ENCODE assay signal across 9 cellular contexts in the genomic region with DNA sequence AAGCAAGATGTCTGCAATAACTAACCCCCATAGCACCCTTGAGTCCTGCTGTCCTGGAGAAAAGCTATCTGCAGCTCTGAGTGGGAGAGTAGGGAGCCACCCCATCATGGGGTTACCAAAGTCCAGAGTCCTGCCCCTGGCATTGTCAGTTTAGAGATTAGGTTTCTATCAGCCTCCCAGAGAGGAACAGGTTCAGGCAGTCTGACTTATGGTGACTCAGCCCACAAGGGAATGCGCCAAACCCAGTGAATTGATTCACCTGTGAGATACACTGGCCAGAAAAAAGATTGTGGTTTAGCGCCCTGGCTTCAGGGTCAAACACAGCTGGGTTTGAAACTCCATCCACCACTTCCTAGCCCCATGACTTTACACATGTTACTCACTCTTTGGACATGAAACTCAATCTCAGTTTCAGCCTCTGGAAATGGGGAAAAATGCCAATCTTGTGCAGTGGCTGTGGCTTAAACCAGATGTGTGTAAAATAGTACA.
A peak's percentile ranks its signal among the peaks of the same experiment; 100 is the strongest.
DNase-seq lines count a peak whose midpoint lies in the region; ATAC-seq and TF ChIP-seq lines count a peak whose summit lies in the region.
"Had no signal": no experiment of that assay in that cellular context is flagged by ENCODE, and none has a peak within 500 bp of the region (broad histone marks: within the 10 kb centered on the region; RNA-seq: fewer than 3 reads in every experiment).

No MANE protein-coding gene starts in this region.

- H3K9me3 ChIP-seq in SK-N-SH, result no peaks in the 10 kb centered on the region
- H3K9me3 ChIP-seq: thoracic aorta had no signal

- H3K9me2 ChIP-seq in SK-N-SH, result no peaks in the 10 kb centered on the region

- H2AFZ ChIP-seq in SK-N-SH (ENCODE audit: low read depth), result no peak overlapping the region

- peaks cover 53% of the 10 kb centered on the region for H3K27me3 Mint-ChIP-seq in activated CD8-positive, alpha-beta memory T cell treated with anti-CD3 and anti-CD28 coated beads, Interleukin-2, amount 10 ng/mL, durations not matched to agents 7 days and 5 days

- no peak overlapping the region for H3K27ac Mint-ChIP-seq in activated CD8-positive, alpha-beta memory T cell treated with anti-CD3 and anti-CD28 coated beads, Interleukin-2, amount 10 ng/mL, durations not matched to agents 7 days and 5 days

- POLR2A ChIA-PET in SK-N-SH (lab: Yijun Ruan, JAX), result no interaction called here

- H3K9me3 Mint-ChIP-seq in activated CD8-positive, alpha-beta memory T cell treated with anti-CD3 and anti-CD28 coated beads, Interleukin-2, amount 10 ng/mL, durations not matched to agents 7 days and 5 days (ENCODE audit: low read depth), result no peaks in the 10 kb centered on the region

- no peak for DNase-seq in activated CD8-positive, alpha-beta memory T cell treated with anti-CD3 and anti-CD28 coated beads, Interleukin-2, amount 10 ng/mL, durations not matched to agents 7 days and 5 days
- DNase-seq in activated CD8-positive, alpha-beta memory T cell treated with anti-CD3 and anti-CD28 coated beads, Interleukin-2, amount 50 U/mL, for 48 hours, result no peak
- DNase-seq in SK-N-SH (peak; percentile 30), iris pigment epithelial cell (ENCODE audit: low read depth) (peak; percentile 95), cerebellar cortex (ENCODE audit: low spot score) (no peak), medulla oblongata (ENCODE audit: extremely low spot score) (no peak)

- WGBS in SK-N-SH (ENCODE audit: low lambda C conversion rate), result 21% methylated on average over 2 of the region's 2 CpGs

- no peaks in the 10 kb centered on the region for H3K36me3 ChIP-seq in SK-N-SH (replicated peaks in 1 of 2; ENCODE audit: control insufficient read depth in 1 of 2, insufficient read depth in 2 of 2, low read length in 1 of 2)
- H3K36me3 ChIP-seq: thoracic aorta had no signal

- peaks cover 9% of the 10 kb centered on the region for H3K4me1 Mint-ChIP-seq in activated CD8-positive, alpha-beta memory T cell treated with anti-CD3 and anti-CD28 coated beads, Interleukin-2, amount 10 ng/mL, durations not matched to agents 7 days and 5 days

- no peak for TF ChIP-seq RAD21 in SK-N-SH (IDR thresholded peaks at IDR 0.05; ENCODE audit: low read length)

- H3K4me2 ChIP-seq in SK-N-SH, result no peak overlapping the region

- H3K27ac ChIP-seq in SK-N-SH (ENCODE audit: low read depth in 2 of 2, low read length in 1 of 2), result no peak overlapping the region
- H3K27ac ChIP-seq: thoracic aorta had no signal

- H3K4me3 Mint-ChIP-seq in activated CD8-positive, alpha-beta memory T cell treated with anti-CD3 and anti-CD28 coated beads, Interleukin-2, amount 10 ng/mL, durations not matched to agents 7 days and 5 days, result no peak overlapping the region

- no peaks in the 10 kb centered on the region for H3F3A ChIP-seq in SK-N-SH (replicated peaks; ENCODE audit: insufficient read depth)

- peak; percentile 20 for ATAC-seq in activated CD8-positive, alpha-beta memory T cell treated with anti-CD3 and anti-CD28 coated beads, Interleukin-2, amount 10 ng/mL, durations not matched to agents 7 days and 5 days
- ATAC-seq in HG03039 (IDR thresholded peaks at IDR 0.05; ENCODE audit: unreplicated experiment) (peak; percentile 40), HG03045 (IDR thresholded peaks at IDR 0.05; ENCODE audit: unreplicated experiment) (no peak)

- no peak overlapping the region for H3K4me3 ChIP-seq in SK-N-SH (ENCODE audit: low read depth in 2 of 2, low read length in 1 of 2)
- H3K4me3 ChIP-seq: thoracic aorta had no signal

- no peaks in the 10 kb centered on the region for H4K20me1 ChIP-seq in SK-N-SH (ENCODE audit: insufficient read depth)

- no peaks in the 10 kb centered on the region for H3K79me2 ChIP-seq in SK-N-SH (ENCODE audit: insufficient read depth)

- TF ChIP-seq EP300 in SK-N-SH (IDR thresholded peaks at IDR 0.05; ENCODE audit: borderline replicate concordance in 1 of 2, low read depth in 1 of 2, low read length in 1 of 2), result peak in 1 of 2 experiments; percentile 50; a peak in 1 of 4 replicates

- no peak for TF ChIP-seq CTCF in SK-N-SH (IDR thresholded peaks at IDR 0.05)

- H3K36me3 Mint-ChIP-seq in activated CD8-positive, alpha-beta memory T cell treated with anti-CD3 and anti-CD28 coated beads, Interleukin-2, amount 10 ng/mL, durations not matched to agents 7 days and 5 days, result no peaks in the 10 kb centered on the region

- H3K27me3 ChIP-seq in SK-N-SH (ENCODE audit: insufficient read depth), result no peaks in the 10 kb centered on the region; the same call in 1 of the 2 replicates

- peaks cover 0 to 10% of the 10 kb centered on the region in 2 experiments; a peak in 1 of 4 replicates for H3K4me1 ChIP-seq in SK-N-SH (ENCODE audit: control insufficient read depth in 1 of 2, insufficient read depth in 2 of 2, low read depth in 1 of 2, low read length in 1 of 2)

- CTCF ChIA-PET in activated CD8-positive, alpha-beta memory T cell treated with anti-CD3 and anti-CD28 coated beads, Interleukin-2, amount 10 ng/mL, durations not matched to agents 7 days and 5 days (lab: Charles Lee), result interaction anchor here (1.1 to 1.5 kb wide), 2 partner anchors 10 to 443 kb away, joined by 3 read pairs; no protein-coding TSS in a partner anchor
- CTCF ChIA-PET in SK-N-SH (lab: Yijun Ruan, JAX), result interaction anchor here (1.1 kb wide), 1 partner anchor 39 kb away, joined by 3 read pairs; no protein-coding TSS in a partner anchor

- H3K9ac ChIP-seq in SK-N-SH, result no peak overlapping the region

TF ChIP-seq in SK-N-SH, 30 proteins besides CTCF, POLR2A, EP300 and RAD21 (continues in another document):
- TF ChIP-seq SMC3 (IDR thresholded peaks at IDR 0.05; ENCODE audit: low read depth, low read length) (no peak), SIN3A (IDR thresholded peaks at IDR 0.05; ENCODE audit: borderline replicate concordance, low read depth, low read length) (no peak), FOSL2 (IDR thresholded peaks at IDR 0.05; ENCODE audit: borderline replicate concordance, low read depth) (peak; percentile 53; the same call in 1 of the 2 replicates), MXI1 (IDR thresholded peaks at IDR 0.05; ENCODE audit: low read depth, low read length) (no peak), TCF12 (IDR thresholded peaks at IDR 0.05) (peak; percentile 94), RXRA (IDR thresholded peaks at IDR 0.05; ENCODE audit: borderline replicate concordance, low read depth) (peak; percentile 82; the same call in 1 of the 2 replicates), MEF2A (IDR thresholded peaks at IDR 0.05; ENCODE audit: borderline replicate concordance, low read depth) (peak; percentile 28; the same call in 1 of the 2 replicates), POLR2AphosphoS5 (IDR thresholded peaks at IDR 0.05; ENCODE audit: low read depth, low read length) (peak; percentile 58; the same call in 1 of the 2 replicates), ELF1 (IDR thresholded peaks at IDR 0.05) (no peak), RFX5 (IDR thresholded peaks at IDR 0.05; ENCODE audit: low read length) (no peak), GABPA (IDR thresholded peaks at IDR 0.05; ENCODE audit: low read depth) (no peak), GATA2 (CRISPR knock-in tag; IDR thresholded peaks at IDR 0.05) (no peak), JUND (IDR thresholded peaks at IDR 0.05) (peak; percentile 56), EZH2phosphoT487 (IDR thresholded peaks at IDR 0.05; ENCODE audit: borderline replicate concordance, low read depth) (no peak), NFIC (IDR thresholded peaks at IDR 0.05; ENCODE audit: borderline replicate concordance) (peak; percentile 80)
- TF ChIP-seq, protein P1, sequence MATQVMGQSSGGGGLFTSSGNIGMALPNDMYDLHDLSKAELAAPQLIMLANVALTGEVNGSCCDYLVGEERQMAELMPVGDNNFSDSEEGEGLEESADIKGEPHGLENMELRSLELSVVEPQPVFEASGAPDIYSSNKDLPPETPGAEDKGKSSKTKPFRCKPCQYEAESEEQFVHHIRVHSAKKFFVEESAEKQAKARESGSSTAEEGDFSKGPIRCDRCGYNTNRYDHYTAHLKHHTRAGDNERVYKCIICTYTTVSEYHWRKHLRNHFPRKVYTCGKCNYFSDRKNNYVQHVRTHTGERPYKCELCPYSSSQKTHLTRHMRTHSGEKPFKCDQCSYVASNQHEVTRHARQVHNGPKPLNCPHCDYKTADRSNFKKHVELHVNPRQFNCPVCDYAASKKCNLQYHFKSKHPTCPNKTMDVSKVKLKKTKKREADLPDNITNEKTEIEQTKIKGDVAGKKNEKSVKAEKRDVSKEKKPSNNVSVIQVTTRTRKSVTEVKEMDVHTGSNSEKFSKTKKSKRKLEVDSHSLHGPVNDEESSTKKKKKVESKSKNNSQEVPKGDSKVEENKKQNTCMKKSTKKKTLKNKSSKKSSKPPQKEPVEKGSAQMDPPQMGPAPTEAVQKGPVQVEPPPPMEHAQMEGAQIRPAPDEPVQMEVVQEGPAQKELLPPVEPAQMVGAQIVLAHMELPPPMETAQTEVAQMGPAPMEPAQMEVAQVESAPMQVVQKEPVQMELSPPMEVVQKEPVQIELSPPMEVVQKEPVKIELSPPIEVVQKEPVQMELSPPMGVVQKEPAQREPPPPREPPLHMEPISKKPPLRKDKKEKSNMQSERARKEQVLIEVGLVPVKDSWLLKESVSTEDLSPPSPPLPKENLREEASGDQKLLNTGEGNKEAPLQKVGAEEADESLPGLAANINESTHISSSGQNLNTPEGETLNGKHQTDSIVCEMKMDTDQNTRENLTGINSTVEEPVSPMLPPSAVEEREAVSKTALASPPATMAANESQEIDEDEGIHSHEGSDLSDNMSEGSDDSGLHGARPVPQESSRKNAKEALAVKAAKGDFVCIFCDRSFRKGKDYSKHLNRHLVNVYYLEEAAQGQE (IDR thresholded peaks at IDR 0.05; ENCODE audit: low read depth, low read length), result no peak
- TF ChIP-seq, protein P2, sequence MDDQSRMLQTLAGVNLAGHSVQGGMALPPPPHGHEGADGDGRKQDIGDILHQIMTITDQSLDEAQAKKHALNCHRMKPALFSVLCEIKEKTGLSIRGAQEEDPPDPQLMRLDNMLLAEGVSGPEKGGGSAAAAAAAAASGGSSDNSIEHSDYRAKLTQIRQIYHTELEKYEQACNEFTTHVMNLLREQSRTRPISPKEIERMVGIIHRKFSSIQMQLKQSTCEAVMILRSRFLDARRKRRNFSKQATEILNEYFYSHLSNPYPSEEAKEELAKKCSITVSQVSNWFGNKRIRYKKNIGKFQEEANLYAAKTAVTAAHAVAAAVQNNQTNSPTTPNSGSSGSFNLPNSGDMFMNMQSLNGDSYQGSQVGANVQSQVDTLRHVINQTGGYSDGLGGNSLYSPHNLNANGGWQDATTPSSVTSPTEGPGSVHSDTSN (IDR thresholded peaks at IDR 0.05), result peak; percentile 25; the same call in 1 of the 2 replicates
- TF ChIP-seq, protein P3, sequence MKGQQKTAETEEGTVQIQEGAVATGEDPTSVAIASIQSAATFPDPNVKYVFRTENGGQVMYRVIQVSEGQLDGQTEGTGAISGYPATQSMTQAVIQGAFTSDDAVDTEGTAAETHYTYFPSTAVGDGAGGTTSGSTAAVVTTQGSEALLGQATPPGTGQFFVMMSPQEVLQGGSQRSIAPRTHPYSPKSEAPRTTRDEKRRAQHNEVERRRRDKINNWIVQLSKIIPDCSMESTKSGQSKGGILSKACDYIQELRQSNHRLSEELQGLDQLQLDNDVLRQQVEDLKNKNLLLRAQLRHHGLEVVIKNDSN (IDR thresholded peaks at IDR 0.05; ENCODE audit: borderline replicate concordance, low read depth), result no peak

Comparison
In these comparisons a context has a peak if more than half of its experiments do, and no peak if none do; other contexts are left out.
1. DNase-seq: peak in SK-N-SH (single experiment) and iris pigment epithelial cell (single experiment); none in activated CD8-positive, alpha-beta memory T cell treated with anti-CD3 and anti-CD28 coated beads, Interleukin-2, amount 10 ng/mL, durations not matched to agents 7 days and 5 days (single experiment), activated CD8-positive, alpha-beta memory T cell treated with anti-CD3 and anti-CD28 coated beads, Interleukin-2, amount 50 U/mL, for 48 hours (single experiment), cerebellar cortex (single experiment) and medulla oblongata (single experiment).